Comparison of ENCODE assay signal across 9 cellular contexts in the genomic region with DNA sequence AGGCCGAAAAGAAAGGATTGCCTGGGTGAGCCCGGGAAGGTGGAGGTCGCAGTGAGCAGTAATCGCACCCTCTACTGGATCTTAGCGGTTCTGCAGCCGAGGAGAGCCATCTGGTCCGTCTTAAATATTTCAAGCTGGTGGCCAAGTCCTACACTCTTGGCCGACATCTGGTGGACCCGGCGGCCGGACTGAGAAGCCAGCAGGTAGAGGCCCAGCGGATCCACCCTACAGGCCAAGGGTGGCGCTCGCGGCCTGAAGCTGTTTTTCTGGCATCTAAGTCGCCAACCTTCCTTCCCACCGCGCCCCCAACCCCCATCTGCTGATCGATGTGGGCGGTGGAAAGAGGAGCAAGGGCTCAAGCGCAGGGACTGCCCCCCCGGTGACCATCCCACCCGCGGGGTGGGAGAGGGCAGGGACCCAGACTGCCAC. TPM values are rescaled to one million over a fixed set of nuclear protein-coding genes. Genes with fewer than 3 reads are reported as not detected.
DNase-seq lines count a peak whose midpoint lies in the region; ATAC-seq, FAIRE-seq and TF ChIP-seq lines count a peak whose summit lies in the region.
"Had no signal": no experiment of that assay in that cellular context is flagged by ENCODE, and none has a peak within 500 bp of the region (broad histone marks: within the 10 kb centered on the region; RNA-seq: fewer than 3 reads in every experiment).

No MANE protein-coding gene starts in this region.

- no peak for TF ChIP-seq POLR2A in H54 (IDR thresholded peaks at IDR 0.05; ENCODE audit: low read depth, low read length)

- TF ChIP-seq CTCF in AG09309 (IDR thresholded peaks at IDR 0.05; ENCODE audit: control insufficient read depth, insufficient read depth, low read depth, low read length, missing control alignments) (peak; percentile 62), GM23338 (conservative IDR thresholded peaks at IDR 0.05; ENCODE audit: low read depth in 2 of 2) (peak; percentile 63 to 67), astrocyte of the cerebellum (IDR thresholded peaks at IDR 0.05; ENCODE audit: low read depth, low read length, missing control alignments) (peak; percentile 48), type B pancreatic cell (conservative IDR thresholded peaks at IDR 0.05) (no peak)

- H3K79me2 ChIP-seq in GM23338 (replicated peaks; ENCODE audit: insufficient read depth), result peaks cover 2% of the 10 kb centered on the region; the same call in 1 of the 2 replicates

- H2AFZ ChIP-seq in GM23338, result peak overlapping the region; percentile 81; the same call in 1 of the 2 replicates

- H3K36me3 Mint-ChIP-seq in GM23338 (ENCODE audit: low read depth), result peaks cover 39% of the 10 kb centered on the region
- H3K36me3 Mint-ChIP-seq in type B pancreatic cell, result no peaks in the 10 kb centered on the region

- H3K27ac Mint-ChIP-seq in GM23338 (no peak overlapping the region), type B pancreatic cell (no peak overlapping the region)

- H3K27ac ChIP-seq in GM23338 (ENCODE audit: low read depth), result no peak overlapping the region

- no peaks in the 10 kb centered on the region for H3K4me1 Mint-ChIP-seq in GM23338
- H3K4me1 Mint-ChIP-seq in type B pancreatic cell (ENCODE audit: unreplicated experiment), result no peaks in the 10 kb centered on the region

- H3K4me3 Mint-ChIP-seq in GM23338, result no peak overlapping the region
- no peak overlapping the region for H3K4me3 Mint-ChIP-seq in type B pancreatic cell

- H3K27me3 Mint-ChIP-seq in GM23338 (ENCODE audit: insufficient read depth, low read depth, poor library complexity) (peaks cover 17% of the 10 kb centered on the region), type B pancreatic cell (no peaks in the 10 kb centered on the region)

- peaks cover 7% of the 10 kb centered on the region for H3K9me2 ChIP-seq in GM23338 (ENCODE audit: insufficient read depth)

- DNase-seq in AG09309 (ENCODE audit: low read depth) (no peak), GM23338 (ENCODE audit: low spot score) (peak; percentile 86), astrocyte of the cerebellum (ENCODE audit: low read depth) (no peak), kidney tubule cell (ENCODE audit: low spot score) (peak; percentile 6), type B pancreatic cell (ENCODE audit: extremely low spot score, unreplicated experiment) (no peak), G401 (ENCODE audit: low spot score) (no peak), H54 (ENCODE audit: insufficient read length, low spot score) (no peak)
- DNase-seq: NCI-H774 had no signal

- ATAC-seq in GM23338 (peak; percentile 15; the same call in 2 of the 3 replicates), GM18502 (IDR thresholded peaks at IDR 0.05; ENCODE audit: poor library complexity, unreplicated experiment) (no peak)

- H3K27me3 ChIP-seq in GM23338 (ENCODE audit: insufficient read depth), result peaks cover 10% of the 10 kb centered on the region

- H3K9me3 Mint-ChIP-seq in GM23338 (peaks cover 85% of the 10 kb centered on the region), type B pancreatic cell (peaks cover 7% of the 10 kb centered on the region)

- no peaks in the 10 kb centered on the region for H3K36me3 ChIP-seq in GM23338 (ENCODE audit: insufficient read depth)

- H3K4me1 ChIP-seq in GM23338 (ENCODE audit: insufficient read depth), result no peaks in the 10 kb centered on the region

- FAIRE-seq in H54 (lab: Jason Lieb, UNC), result no peak

- H3K4me3 ChIP-seq in AG09309 (ENCODE audit: control insufficient read depth, low read depth, low read length) (peak overlapping the region; percentile 8), GM23338 (peak overlapping the region; percentile 52), astrocyte of the cerebellum (ENCODE audit: low read depth, low read length) (no peak overlapping the region)

- in situ Hi-C loops in astrocyte of the cerebellum (cut with HindIII; ENCODE audit: low sequenced_read_pairs), result no loop called here
- in situ Hi-C loops in G401 (cut with HindIII; ENCODE audit: low sequenced_read_pairs), result no loop called here

- no peaks in the 10 kb centered on the region for H3F3A ChIP-seq in GM23338 (replicated peaks; ENCODE audit: low read depth)

- peak overlapping the region; percentile 78 for H3K4me2 ChIP-seq in GM23338

- no peaks in the 10 kb centered on the region for H4K20me1 ChIP-seq in GM23338 (replicated peaks; ENCODE audit: insufficient read depth)

TF ChIP-seq in GM23338, 12 proteins besides CTCF, POLR2A, EP300 and RAD21:
- TF ChIP-seq ZNF331 (CRISPR knock-in tag; IDR thresholded peaks at IDR 0.05; ENCODE audit: low read depth) (no peak), CREB1 (CRISPR knock-in tag; IDR thresholded peaks at IDR 0.05; ENCODE audit: low read depth) (no peak), POLR2AphosphoS5 (IDR thresholded peaks at IDR 0.05; ENCODE audit: low read depth) (no peak), JUNB (IDR thresholded peaks at IDR 0.05; ENCODE audit: unreplicated experiment) (no peak), NANOG (IDR thresholded peaks at IDR 0.05; ENCODE audit: borderline replicate concordance) (no peak), STAT1 (IDR thresholded peaks at IDR 0.05; ENCODE audit: unreplicated experiment) (no peak)
- TF ChIP-seq, protein P1, sequence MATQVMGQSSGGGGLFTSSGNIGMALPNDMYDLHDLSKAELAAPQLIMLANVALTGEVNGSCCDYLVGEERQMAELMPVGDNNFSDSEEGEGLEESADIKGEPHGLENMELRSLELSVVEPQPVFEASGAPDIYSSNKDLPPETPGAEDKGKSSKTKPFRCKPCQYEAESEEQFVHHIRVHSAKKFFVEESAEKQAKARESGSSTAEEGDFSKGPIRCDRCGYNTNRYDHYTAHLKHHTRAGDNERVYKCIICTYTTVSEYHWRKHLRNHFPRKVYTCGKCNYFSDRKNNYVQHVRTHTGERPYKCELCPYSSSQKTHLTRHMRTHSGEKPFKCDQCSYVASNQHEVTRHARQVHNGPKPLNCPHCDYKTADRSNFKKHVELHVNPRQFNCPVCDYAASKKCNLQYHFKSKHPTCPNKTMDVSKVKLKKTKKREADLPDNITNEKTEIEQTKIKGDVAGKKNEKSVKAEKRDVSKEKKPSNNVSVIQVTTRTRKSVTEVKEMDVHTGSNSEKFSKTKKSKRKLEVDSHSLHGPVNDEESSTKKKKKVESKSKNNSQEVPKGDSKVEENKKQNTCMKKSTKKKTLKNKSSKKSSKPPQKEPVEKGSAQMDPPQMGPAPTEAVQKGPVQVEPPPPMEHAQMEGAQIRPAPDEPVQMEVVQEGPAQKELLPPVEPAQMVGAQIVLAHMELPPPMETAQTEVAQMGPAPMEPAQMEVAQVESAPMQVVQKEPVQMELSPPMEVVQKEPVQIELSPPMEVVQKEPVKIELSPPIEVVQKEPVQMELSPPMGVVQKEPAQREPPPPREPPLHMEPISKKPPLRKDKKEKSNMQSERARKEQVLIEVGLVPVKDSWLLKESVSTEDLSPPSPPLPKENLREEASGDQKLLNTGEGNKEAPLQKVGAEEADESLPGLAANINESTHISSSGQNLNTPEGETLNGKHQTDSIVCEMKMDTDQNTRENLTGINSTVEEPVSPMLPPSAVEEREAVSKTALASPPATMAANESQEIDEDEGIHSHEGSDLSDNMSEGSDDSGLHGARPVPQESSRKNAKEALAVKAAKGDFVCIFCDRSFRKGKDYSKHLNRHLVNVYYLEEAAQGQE (IDR thresholded peaks at IDR 0.05; ENCODE audit: unreplicated experiment), result no peak
TF ChIP-seq in GM23338: peak in this region for 0.

RNA-seq across cellular contexts. Expression of a gene that starts 46.5 kb away (rescaled TPM):
- 37.9 and 41.8 TPM in 2 replicates for total RNA-seq in GM23338 (2014; rRNA removed; shearing (Covaris generic))
- 20.1 and 22.0 TPM in 2 replicates for polyA plus RNA-seq in GM23338 (2016; fragmentation: Nextera tagmentation; extraction: Ambion mirVana)
- total RNA-seq in type B pancreatic cell (ENCODE audit: low replicate concordance), result 2.6 and 12.9 TPM in 2 replicates
- 4.3 TPM in 2 replicates for total RNA-seq in G401 (2014; rRNA removed; shearing (Covaris generic))

Comparison
In these comparisons a context has a peak if more than half of its experiments do, and no peak if none do; other contexts are left out.
1. DNase-seq: peak in GM23338 (single experiment) and kidney tubule cell (single experiment); none in AG09309 (single experiment), astrocyte of the cerebellum (single experiment), type B pancreatic cell (single experiment), G401 (single experiment) and H54 (single experiment).